22 cellular contexts compared by ENCODE assay signal in genomic region chr17:79338142-79338541, GRCh38.
DNase-seq lines count a peak whose midpoint lies in the region; ATAC-seq and TF ChIP-seq lines count a peak whose summit lies in the region.
"Had no signal": no experiment of that assay in that cellular context is flagged by ENCODE, and none has a peak within 500 bp of the region (broad histone marks: within the 10 kb centered on the region; RNA-seq: fewer than 3 reads in every experiment).

No MANE protein-coding gene starts in this region.

- no peak overlapping the region for H3K27ac Mint-ChIP-seq in MCF 10A (ENCODE audit: low read depth, unreplicated experiment)
- H3K27ac Mint-ChIP-seq: T-helper 1 cell treated with Interleukin-12 subunit alpha and Interleukin-12 subunit beta and Interleukin-4 antibody, amounts not matched to agents 30 μg/mL and 1 μg/mL, for 36 hours had no signal

- intact Hi-C loops in MCF 10A (cut with micrococcal nuclease): no loop called here

- DNase-seq in T47D (ENCODE audit: low read depth in 1 of 2, low spot score in 1 of 2) (peak; percentile 38 to 56), MCF 10A (ENCODE audit: unreplicated experiment) (no peak), iPS-NIHi7 (ENCODE audit: extremely low spot score) (peak; percentile 67), neuronal stem cell (ENCODE audit: low spot score) (no peak), superior temporal gyrus (ENCODE audit: extremely low spot score) (no peak)
- DNase-seq: 8988T; activated naive CD4-positive, alpha-beta T cell; activated T-cell treated with anti-CD3 and anti-CD28 coated beads, Interleukin-2, amount 50 U/mL, for 4 hours; BE2C; colonic mucosa; DMS53; effector memory CD4-positive, alpha-beta T cell; NCI-H1417; NCI-H2107; stomach had no signal

- no peak overlapping the region for H3K14ac ChIP-seq in neuronal stem cell (ENCODE audit: low read length)

- no peak overlapping the region for H3K4me3 ChIP-seq in neuronal stem cell (ENCODE audit: low read length in 2 of 2)
- H3K4me3 ChIP-seq: colonic mucosa, HAP-1, stomach, tibial nerve had no signal

- no peak overlapping the region for H2BK12ac ChIP-seq in neuronal stem cell (ENCODE audit: low read length)

- peaks cover 0 to 2% of the 10 kb centered on the region in 2 donors for H3K4me1 ChIP-seq in neuronal stem cell (ENCODE audit: control insufficient read depth in 2 of 2, insufficient read depth in 1 of 2, low read depth in 1 of 2, low read length in 2 of 2)
- H3K4me1 ChIP-seq: BE2C, colonic mucosa, HAP-1, stomach had no signal

- H3K27me3 Mint-ChIP-seq in MCF 10A (ENCODE audit: insufficient read depth, unreplicated experiment): peaks cover 66% of the 10 kb centered on the region

- H3K79me1 ChIP-seq in neuronal stem cell (ENCODE audit: low read depth, low read length): peaks cover 2% of the 10 kb centered on the region

- peaks cover 8% of the 10 kb centered on the region for H3K4me1 Mint-ChIP-seq in MCF 10A (ENCODE audit: insufficient read depth, unreplicated experiment)

- in situ Hi-C loops in T47D (cut with HindIII; ENCODE audit: low pct_unique_long_range_greater_than_20kb, low sequenced_read_pairs): no loop called here

- no peaks in the 10 kb centered on the region for H3K9me3 Mint-ChIP-seq in MCF 10A (ENCODE audit: unreplicated experiment)
- H3K9me3 Mint-ChIP-seq: activated T-cell treated with anti-CD3 and anti-CD28 coated beads, Interleukin-2, amount 50 U/mL, for 4 hours; T-helper 1 cell treated with Interleukin-12 subunit alpha and Interleukin-12 subunit beta and Interleukin-4 antibody, amounts not matched to agents 30 μg/mL and 1 μg/mL, for 36 hours had no signal

- H3K27me3 ChIP-seq in neuronal stem cell (ENCODE audit: control insufficient read depth in 3 of 3, insufficient read depth in 3 of 3, low read depth in 1 of 3, low read length in 3 of 3): peaks cover 0 to 9% (median 0%) of the 10 kb centered on the region in 3 experiments
- H3K27me3 ChIP-seq: colonic mucosa had no signal

- no peak overlapping the region for H2BK120ac ChIP-seq in neuronal stem cell (ENCODE audit: low read depth, low read length)

- CTCF ChIA-PET in MCF 10A (lab: Yijun Ruan, JAX): interaction anchor here (1.0 kb wide), 1 partner anchor 251 kb away, joined by 5 read pairs; no protein-coding TSS in a partner anchor

- no peak overlapping the region for H3K23ac ChIP-seq in neuronal stem cell (ENCODE audit: low read depth, low read length, poor library complexity)

- no peak overlapping the region for H3K4ac ChIP-seq in neuronal stem cell (ENCODE audit: low read length)

- no TSS peak for BruUV-seq in MCF 10A (replicated peaks; lab: Mats Ljungman, UMichigan)

- H3K4me3 Mint-ChIP-seq in MCF 10A (ENCODE audit: unreplicated experiment): no peak overlapping the region
- H3K4me3 Mint-ChIP-seq: activated T-cell treated with anti-CD3 and anti-CD28 coated beads, Interleukin-2, amount 50 U/mL, for 4 hours; T-helper 1 cell treated with Interleukin-12 subunit alpha and Interleukin-12 subunit beta and Interleukin-4 antibody, amounts not matched to agents 30 μg/mL and 1 μg/mL, for 36 hours had no signal

- whole genome bisulfite sequencing in neuronal stem cell (ENCODE audit: extremely low coverage in 2 of 2, insufficient read length in 2 of 2, insufficient replicate concordance in 1 of 2), 2 donors: no CpG with 5 or more reads among the region's 5 CpGs

- H2AFZ ChIP-seq in neuronal stem cell (ENCODE audit: low read length): no peak overlapping the region

- no peaks in the 10 kb centered on the region for H3K36me3 ChIP-seq in neuronal stem cell (replicated peaks in 1 of 2; ENCODE audit: control insufficient read depth in 2 of 2, insufficient read depth in 2 of 2, low read length in 2 of 2)
- H3K36me3 ChIP-seq: BE2C, colonic mucosa, HAP-1, stomach, tibial nerve had no signal

- ATAC-seq in HG03439 (IDR thresholded peaks at IDR 0.05; ENCODE audit: unreplicated experiment) (no peak), HG03196 (IDR thresholded peaks at IDR 0.05; ENCODE audit: unreplicated experiment) (no peak)
- ATAC-seq: activated T-cell treated with anti-CD3 and anti-CD28 coated beads, Interleukin-2, amount 50 U/mL, for 4 hours had no signal

- no peaks in the 10 kb centered on the region for H3K36me3 Mint-ChIP-seq in MCF 10A (ENCODE audit: insufficient read depth, unreplicated experiment)
- H3K36me3 Mint-ChIP-seq: IgD-negative memory B cell had no signal

- H2BK15ac ChIP-seq in neuronal stem cell (ENCODE audit: low read length): no peak overlapping the region

- no peak overlapping the region for H3K9ac ChIP-seq in neuronal stem cell (ENCODE audit: low read depth, low read length, poor library complexity)

- POLR2A ChIA-PET in MCF 10A (lab: Yijun Ruan, JAX): interaction anchor here (1.6 kb wide), 1 partner anchor 110 kb away, joined by 10 read pairs; no protein-coding TSS in a partner anchor

- TF ChIP-seq CTCF in MCF 10A (IDR thresholded peaks at IDR 0.05; ENCODE audit: unreplicated experiment): no peak

- no peaks in the 10 kb centered on the region for H3K9me3 ChIP-seq in neuronal stem cell (replicated peaks in 1 of 2; ENCODE audit: control insufficient read depth in 2 of 2, insufficient read depth in 1 of 2, low read depth in 1 of 2, low read length in 2 of 2)
- H3K9me3 ChIP-seq: BE2C, colonic mucosa, HAP-1, stomach, tibial nerve had no signal

- no peak overlapping the region for H3K4me2 ChIP-seq in neuronal stem cell (ENCODE audit: insufficient read depth, low read length, poor library complexity, severe bottlenecking)

- H4K91ac ChIP-seq in neuronal stem cell (ENCODE audit: low read depth, low read length, poor library complexity): no peak overlapping the region

- no peak overlapping the region for H3K18ac ChIP-seq in neuronal stem cell (ENCODE audit: low read length)

- no peak overlapping the region for H4K8ac ChIP-seq in neuronal stem cell (ENCODE audit: low read depth, low read length)

- H3K27ac ChIP-seq in neuronal stem cell (replicated peaks; ENCODE audit: low read length): no peak overlapping the region
- H3K27ac ChIP-seq: colonic mucosa, stomach, tibial nerve had no signal

- no peak overlapping the region for H2AK5ac ChIP-seq in neuronal stem cell (ENCODE audit: low read depth, low read length)

- H2BK5ac ChIP-seq in neuronal stem cell (ENCODE audit: low read length): no peak overlapping the region

TF ChIP-seq in PFSK-1, 5 proteins besides CTCF, POLR2A, EP300 and RAD21:
- no peak for TF ChIP-seq POLR2AphosphoS5 (IDR thresholded peaks at IDR 0.05; ENCODE audit: low read depth, low read length)
- TF ChIP-seq, protein P1, sequence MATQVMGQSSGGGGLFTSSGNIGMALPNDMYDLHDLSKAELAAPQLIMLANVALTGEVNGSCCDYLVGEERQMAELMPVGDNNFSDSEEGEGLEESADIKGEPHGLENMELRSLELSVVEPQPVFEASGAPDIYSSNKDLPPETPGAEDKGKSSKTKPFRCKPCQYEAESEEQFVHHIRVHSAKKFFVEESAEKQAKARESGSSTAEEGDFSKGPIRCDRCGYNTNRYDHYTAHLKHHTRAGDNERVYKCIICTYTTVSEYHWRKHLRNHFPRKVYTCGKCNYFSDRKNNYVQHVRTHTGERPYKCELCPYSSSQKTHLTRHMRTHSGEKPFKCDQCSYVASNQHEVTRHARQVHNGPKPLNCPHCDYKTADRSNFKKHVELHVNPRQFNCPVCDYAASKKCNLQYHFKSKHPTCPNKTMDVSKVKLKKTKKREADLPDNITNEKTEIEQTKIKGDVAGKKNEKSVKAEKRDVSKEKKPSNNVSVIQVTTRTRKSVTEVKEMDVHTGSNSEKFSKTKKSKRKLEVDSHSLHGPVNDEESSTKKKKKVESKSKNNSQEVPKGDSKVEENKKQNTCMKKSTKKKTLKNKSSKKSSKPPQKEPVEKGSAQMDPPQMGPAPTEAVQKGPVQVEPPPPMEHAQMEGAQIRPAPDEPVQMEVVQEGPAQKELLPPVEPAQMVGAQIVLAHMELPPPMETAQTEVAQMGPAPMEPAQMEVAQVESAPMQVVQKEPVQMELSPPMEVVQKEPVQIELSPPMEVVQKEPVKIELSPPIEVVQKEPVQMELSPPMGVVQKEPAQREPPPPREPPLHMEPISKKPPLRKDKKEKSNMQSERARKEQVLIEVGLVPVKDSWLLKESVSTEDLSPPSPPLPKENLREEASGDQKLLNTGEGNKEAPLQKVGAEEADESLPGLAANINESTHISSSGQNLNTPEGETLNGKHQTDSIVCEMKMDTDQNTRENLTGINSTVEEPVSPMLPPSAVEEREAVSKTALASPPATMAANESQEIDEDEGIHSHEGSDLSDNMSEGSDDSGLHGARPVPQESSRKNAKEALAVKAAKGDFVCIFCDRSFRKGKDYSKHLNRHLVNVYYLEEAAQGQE (IDR thresholded peaks at IDR 0.05; ENCODE audit: insufficient read depth in 1 of 2, low read depth in 2 of 2, low read length in 2 of 2): peak; percentile 53 to 89; a peak in 2 of 4 replicates

Comparison
In these comparisons a context has a peak if more than half of its experiments do, and no peak if none do; other contexts are left out.
1. DNase-seq: peak in T47D (2 of 2) and iPS-NIHi7 (single experiment); none in MCF 10A (single experiment), neuronal stem cell (single experiment) and superior temporal gyrus (single experiment).